ENCODE assay signal across 26 cellular contexts in genomic region chr10:86300931-86301330, GRCh38.
"Had no signal": no experiment of that assay in that cellular context is flagged by ENCODE, and none has a peak within 500 bp of the region (broad histone marks: within the 10 kb centered on the region; RNA-seq: fewer than 3 reads in every experiment).

No MANE protein-coding gene starts in this region.

- H3K27me3 ChIP-seq: ascending aorta, cardiac muscle cell, foreskin keratinocyte, neutrophil, ovary, tibial nerve, uterus had no signal

- H3K36me3 ChIP-seq: ascending aorta, cardiac muscle cell, esophagus muscularis mucosa, heart right ventricle, left ventricle myocardium inferior, neutrophil, ovary, prostate gland, tibial nerve, uterus had no signal

- H3K27ac ChIP-seq: ascending aorta, cardiac muscle cell, esophagus muscularis mucosa, foreskin keratinocyte, heart right ventricle, left ventricle myocardium inferior, neutrophil, ovary, prostate gland, tibial nerve, uterus had no signal

- H3K4me3 Mint-ChIP-seq: activated CD8-positive, alpha-beta T cell treated with anti-CD3 and anti-CD28 coated beads, Interleukin-2, amount 10 ng/mL, durations not matched to agents 7 days and 5 days; activated naive CD4-positive, alpha-beta T cell treated with anti-CD3 and anti-CD28 coated beads, Interleukin-2, amount 10 ng/mL, durations not matched to agents 7 days and 5 days; activated naive CD8-positive, alpha-beta T cell treated with anti-CD3 and anti-CD28 coated beads, Interleukin-2, amount 10 ng/mL, durations not matched to agents 7 days and 5 days; brain; nephron had no signal

- H3K4me3 ChIP-seq: ascending aorta, cardiac muscle cell, esophagus muscularis mucosa, heart right ventricle, left ventricle myocardium inferior, lung, ovary, prostate gland, smooth muscle cell, tibial nerve, uterus had no signal

- H3K4me2 ChIP-seq: smooth muscle cell had no signal

- H3K4me1 Mint-ChIP-seq: activated naive CD4-positive, alpha-beta T cell treated with anti-CD3 and anti-CD28 coated beads, Interleukin-2, amount 10 ng/mL, durations not matched to agents 7 days and 5 days; activated naive CD8-positive, alpha-beta T cell treated with anti-CD3 and anti-CD28 coated beads, Interleukin-2, amount 10 ng/mL, durations not matched to agents 7 days and 5 days; nephron had no signal

- H3K27me3 Mint-ChIP-seq: activated naive CD8-positive, alpha-beta T cell treated with anti-CD3 and anti-CD28 coated beads, Interleukin-2, amount 10 ng/mL, durations not matched to agents 7 days and 5 days had no signal

- H3K4me1 ChIP-seq: ascending aorta, esophagus muscularis mucosa, foreskin keratinocyte, heart right ventricle, left ventricle myocardium inferior, prostate gland, tibial nerve, uterus had no signal

- H3K27ac Mint-ChIP-seq: activated CD8-positive, alpha-beta T cell treated with anti-CD3 and anti-CD28 coated beads, Interleukin-2, amount 10 ng/mL, durations not matched to agents 7 days and 5 days; activated naive CD4-positive, alpha-beta T cell treated with anti-CD3 and anti-CD28 coated beads, Interleukin-2, amount 10 ng/mL, durations not matched to agents 7 days and 5 days; activated naive CD8-positive, alpha-beta T cell treated with anti-CD3 and anti-CD28 coated beads, Interleukin-2, amount 10 ng/mL, durations not matched to agents 7 days and 5 days; nephron had no signal

- H3K36me3 Mint-ChIP-seq: activated naive CD4-positive, alpha-beta T cell treated with anti-CD3 and anti-CD28 coated beads, Interleukin-2, amount 10 ng/mL, durations not matched to agents 7 days and 5 days; activated naive CD8-positive, alpha-beta T cell treated with anti-CD3 and anti-CD28 coated beads, Interleukin-2, amount 10 ng/mL, durations not matched to agents 7 days and 5 days; brain had no signal

- DNase-seq: activated CD4-positive, alpha-beta T cell treated with anti-CD3 and anti-CD28 coated beads for 48 hours; activated CD8-positive, alpha-beta T cell treated with anti-CD3 and anti-CD28 coated beads, Interleukin-2, amount 10 ng/mL, durations not matched to agents 7 days and 5 days; activated gamma-delta T cell; activated naive CD4-positive, alpha-beta T cell treated with anti-CD3 and anti-CD28 coated beads, Interleukin-2, amount 10 ng/mL, durations not matched to agents 7 days and 5 days; activated naive CD8-positive, alpha-beta T cell treated with anti-CD3 and anti-CD28 coated beads, Interleukin-2, amount 10 ng/mL, durations not matched to agents 7 days and 5 days; foreskin keratinocyte; heart right ventricle; kidney glomerular epithelial cell; left ventricle myocardium inferior; mesendoderm; retina; stimulated activated CD4-positive, alpha-beta T cell treated with anti-CD3 and anti-CD28 coated beads, Interleukin-15, amount 100 ng/mL, for 24 hours; stimulated activated CD4-positive, alpha-beta T cell treated with anti-CD3 and anti-CD28 coated beads, Interleukin-2, amount 100 ng/mL, for 24 hours; stimulated activated naive CD4-positive, alpha-beta T cell; uterus had no signal

- H3K9me3 ChIP-seq: ascending aorta, esophagus muscularis mucosa, heart right ventricle, left ventricle myocardium inferior, neutrophil, ovary, prostate gland, uterus had no signal

- H3K9me3 Mint-ChIP-seq: activated naive CD4-positive, alpha-beta T cell treated with anti-CD3 and anti-CD28 coated beads, Interleukin-2, amount 10 ng/mL, durations not matched to agents 7 days and 5 days; activated naive CD8-positive, alpha-beta T cell treated with anti-CD3 and anti-CD28 coated beads, Interleukin-2, amount 10 ng/mL, durations not matched to agents 7 days and 5 days; nephron had no signal

- ATAC-seq: activated CD8-positive, alpha-beta T cell treated with anti-CD3 and anti-CD28 coated beads, Interleukin-2, amount 10 ng/mL, durations not matched to agents 7 days and 5 days; foreskin keratinocyte; heart right ventricle had no signal
